ENCODE assay signal across 21 cellular contexts in genomic region chr6:15751721-15752350, GRCh38.
"Had no signal": no experiment of that assay in that cellular context is flagged by ENCODE, and none has a peak within 500 bp of the region (broad histone marks: within the 10 kb centered on the region; RNA-seq: fewer than 3 reads in every experiment).

No MANE protein-coding gene starts in this region.

- H3K9me3 Mint-ChIP-seq: activated CD4-positive, alpha-beta memory T cell treated with anti-CD3 and anti-CD28 coated beads for 36 hours; activated CD4-positive, alpha-beta T cell treated with anti-CD3 and anti-CD28 coated beads, Interleukin-2, amount 10 ng/mL, durations not matched to agents 7 days and 5 days; activated naive CD4-positive, alpha-beta T cell treated with anti-CD3 and anti-CD28 coated beads, Interleukin-2, amount 10 ng/mL, durations not matched to agents 7 days and 5 days; activated naive CD8-positive, alpha-beta T cell treated with anti-CD3 and anti-CD28 coated beads for 36 hours; activated T-cell treated with anti-CD3 and anti-CD28 coated beads, Interleukin-2, amount 50 U/mL, for 72 hours; activated T-helper 2 cell treated with anti-CD3 and anti-CD28 coated beads, Interferon-gamma antibody, Interleukin-2, Interleukin-4, amounts not matched to agents 10 μg/mL and 5 μg/mL and 100 μg/mL, durations not matched to agents 14 hours and 24 hours and 36 hours had no signal

- H3K27me3 Mint-ChIP-seq: activated CD4-positive, alpha-beta memory T cell treated with anti-CD3 and anti-CD28 coated beads for 36 hours; activated CD4-positive, alpha-beta T cell treated with anti-CD3 and anti-CD28 coated beads, Interleukin-2, amount 10 ng/mL, durations not matched to agents 7 days and 5 days; activated naive CD4-positive, alpha-beta T cell treated with anti-CD3 and anti-CD28 coated beads, Interleukin-2, amount 10 ng/mL, durations not matched to agents 7 days and 5 days had no signal

- H3K27ac ChIP-seq: brain microvascular endothelial cell, VCaP had no signal

- ATAC-seq: activated T-cell treated with anti-CD3 and anti-CD28 coated beads, Interleukin-2, amount 50 U/mL, for 72 hours; PC-3; T-helper 17 cell had no signal

- H3K36me3 Mint-ChIP-seq: activated CD4-positive, alpha-beta memory T cell treated with anti-CD3 and anti-CD28 coated beads for 36 hours; activated naive CD4-positive, alpha-beta T cell treated with anti-CD3 and anti-CD28 coated beads, Interleukin-2, amount 10 ng/mL, durations not matched to agents 7 days and 5 days; activated naive CD8-positive, alpha-beta T cell treated with anti-CD3 and anti-CD28 coated beads for 36 hours had no signal

- H3K4me1 Mint-ChIP-seq: activated CD4-positive, alpha-beta T cell treated with anti-CD3 and anti-CD28 coated beads, Interleukin-2, amount 10 ng/mL, durations not matched to agents 7 days and 5 days; activated naive CD4-positive, alpha-beta T cell treated with anti-CD3 and anti-CD28 coated beads, Interleukin-2, amount 10 ng/mL, durations not matched to agents 7 days and 5 days; activated naive CD8-positive, alpha-beta T cell treated with anti-CD3 and anti-CD28 coated beads for 36 hours; T-helper 17 cell had no signal

- DNase-seq: activated CD4-positive, alpha-beta memory T cell treated with anti-CD3 and anti-CD28 coated beads for 36 hours; activated CD4-positive, alpha-beta T cell treated with anti-CD3 and anti-CD28 coated beads, Interleukin-2, amount 10 ng/mL, durations not matched to agents 7 days and 5 days; activated CD4-positive, CD25-positive, alpha-beta regulatory T cell; activated CD8-positive, alpha-beta memory T cell treated with anti-CD3 and anti-CD28 coated beads, Interleukin-2, amount 50 U/mL, for 4 hours; activated gamma-delta T cell treated with Interleukin-2 at 50 U/mL for 16 hours; activated naive CD4-positive, alpha-beta T cell treated with anti-CD3 and anti-CD28 coated beads, Interleukin-2, amount 10 ng/mL, durations not matched to agents 7 days and 5 days; activated naive CD8-positive, alpha-beta T cell treated with anti-CD3 and anti-CD28 coated beads for 36 hours; activated T-cell treated with anti-CD3 and anti-CD28 coated beads, Interleukin-2, amount 50 U/mL, for 72 hours; brain microvascular endothelial cell; cerebellar nuclear complex; Karpas-422; NCI-H1048; NCI-H1417 treated with DMSO at 0.1 percent for 48 hours; NCI-H1694 treated with DMSO at 0.1 percent for 48 hours; NCI-H2081; PC-3; SIG-M5; T-helper 17 cell; T1000 had no signal

- H3K4me3 Mint-ChIP-seq: activated CD4-positive, alpha-beta memory T cell treated with anti-CD3 and anti-CD28 coated beads for 36 hours; activated CD4-positive, alpha-beta T cell treated with anti-CD3 and anti-CD28 coated beads, Interleukin-2, amount 10 ng/mL, durations not matched to agents 7 days and 5 days; activated naive CD4-positive, alpha-beta T cell treated with anti-CD3 and anti-CD28 coated beads, Interleukin-2, amount 10 ng/mL, durations not matched to agents 7 days and 5 days; activated naive CD8-positive, alpha-beta T cell treated with anti-CD3 and anti-CD28 coated beads for 36 hours; activated T-cell treated with anti-CD3 and anti-CD28 coated beads, Interleukin-2, amount 50 U/mL, for 72 hours; T-helper 17 cell had no signal

- H3K27me3 ChIP-seq: brain microvascular endothelial cell had no signal

- H3K27ac Mint-ChIP-seq: activated CD4-positive, alpha-beta memory T cell treated with anti-CD3 and anti-CD28 coated beads for 36 hours; activated CD4-positive, alpha-beta T cell treated with anti-CD3 and anti-CD28 coated beads, Interleukin-2, amount 10 ng/mL, durations not matched to agents 7 days and 5 days; activated naive CD4-positive, alpha-beta T cell treated with anti-CD3 and anti-CD28 coated beads, Interleukin-2, amount 10 ng/mL, durations not matched to agents 7 days and 5 days; activated naive CD8-positive, alpha-beta T cell treated with anti-CD3 and anti-CD28 coated beads for 36 hours; activated T-cell treated with anti-CD3 and anti-CD28 coated beads, Interleukin-2, amount 50 U/mL, for 72 hours; activated T-helper 2 cell treated with anti-CD3 and anti-CD28 coated beads, Interferon-gamma antibody, Interleukin-2, Interleukin-4, amounts not matched to agents 10 μg/mL and 5 μg/mL and 100 μg/mL, durations not matched to agents 14 hours and 24 hours and 36 hours; T-helper 17 cell had no signal

- H3K36me3 ChIP-seq: brain microvascular endothelial cell had no signal
